In the genomic region with DNA sequence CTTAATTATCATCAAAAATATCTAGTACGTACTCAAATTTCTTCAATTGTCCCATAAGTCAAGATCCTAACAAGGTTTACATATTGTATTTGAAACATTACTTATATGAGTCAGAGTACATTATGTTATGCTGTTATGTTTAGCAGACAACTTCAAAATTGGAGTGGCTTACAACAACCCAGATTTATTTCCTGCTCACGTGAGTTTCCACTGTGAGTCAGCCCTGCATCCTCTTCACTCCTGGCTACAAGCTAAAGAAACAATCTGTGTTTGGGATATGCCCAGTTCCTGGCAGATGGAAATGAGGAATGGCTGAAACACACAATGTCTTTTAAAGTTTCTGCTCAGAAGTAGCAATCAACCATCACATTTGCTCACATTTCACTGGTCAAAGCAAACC, we compare ENCODE assay signal across 13 cellular contexts. TPM values are rescaled to one million over a fixed set of nuclear protein-coding genes. Genes with fewer than 3 reads are reported as not detected.
A peak's percentile ranks its signal among the peaks of the same experiment; 100 is the strongest.
DNase-seq lines count a peak whose midpoint lies in the region; ATAC-seq and TF ChIP-seq lines count a peak whose summit lies in the region.
"Had no signal": no experiment of that assay in that cellular context is flagged by ENCODE, and none has a peak within 500 bp of the region (broad histone marks: within the 10 kb centered on the region; RNA-seq: fewer than 3 reads in every experiment).

No MANE protein-coding gene starts in this region.

- H3K4me2 ChIP-seq in mesenchymal stem cell (ENCODE audit: low read length, poor library complexity, severe bottlenecking) = no peak overlapping the region

- peak overlapping the region; percentile 8 for H3K9ac ChIP-seq in mesenchymal stem cell (ENCODE audit: low read length)

- no peak overlapping the region for H3K4ac ChIP-seq in mesenchymal stem cell (ENCODE audit: low read depth in 1 of 2, low read length in 2 of 2)

- H3K27me3 ChIP-seq in MG63 = no peaks in the 10 kb centered on the region
- H3K27me3 ChIP-seq in mesenchymal stem cell (ENCODE audit: control insufficient read depth in 1 of 2, insufficient read depth in 1 of 2, low read length in 2 of 2) = no peaks in the 10 kb centered on the region
- H3K27me3 ChIP-seq in ascending aorta = no peaks in the 10 kb centered on the region

- 0% methylated on average over 1 of the region's 2 CpGs for WGBS in mesenchymal stem cell

- DNase-seq in AG09319 (ENCODE audit: extremely low read depth, low read depth) (peak; percentile 87), MG63 (peak; percentile 80), epithelial cell of prostate (ENCODE audit: low read depth, low spot score) (peak; percentile 27), mesenchymal stem cell (peak; percentile 95), ascending aorta (ENCODE audit: low spot score in 2 of 2) (no peak), GM10266 (ENCODE audit: extremely low spot score) (no peak)
- DNase-seq in activated CD4-positive, alpha-beta T cell treated with anti-CD3 and anti-CD28 coated beads, Interleukin-2, amount 50 U/mL, for 48 hours = no peak
- DNase-seq: activated T-cell treated with anti-CD3 and anti-CD28 coated beads, Interleukin-2, amount 50 U/mL, for 72 hours; CD8-positive, alpha-beta memory T cell; H7; NCI-H2107 had no signal

- H3K9me3 ChIP-seq in MG63 (no peaks in the 10 kb centered on the region), mesenchymal stem cell (ENCODE audit: control insufficient read depth, low read length) (no peaks in the 10 kb centered on the region), ascending aorta (no peaks in the 10 kb centered on the region)

- H3K79me1 ChIP-seq in mesenchymal stem cell (replicated peaks; ENCODE audit: low read length, poor library complexity, severe bottlenecking) = no peaks in the 10 kb centered on the region

- H3K23ac ChIP-seq in mesenchymal stem cell (ENCODE audit: low read length in 2 of 2) = no peak overlapping the region

- H4K91ac ChIP-seq in mesenchymal stem cell (ENCODE audit: low read length) = no peak overlapping the region

- no peak overlapping the region for H3K4me3 ChIP-seq in MG63
- H3K4me3 ChIP-seq in mesenchymal stem cell (ENCODE audit: insufficient read depth in 1 of 2, low read depth in 1 of 2, low read length in 2 of 2) = no peak overlapping the region
- no peak overlapping the region for H3K4me3 ChIP-seq in ascending aorta

- H2BK15ac ChIP-seq in mesenchymal stem cell (ENCODE audit: low read depth, poor library complexity, severe bottlenecking) = no peak overlapping the region

- no peak overlapping the region for H3K27ac ChIP-seq in epithelial cell of prostate
- peak overlapping the region; percentile 11 for H3K27ac ChIP-seq in mesenchymal stem cell (ENCODE audit: low read length, poor library complexity, severe bottlenecking)
- no peak overlapping the region for H3K27ac ChIP-seq in ascending aorta

- no peak overlapping the region for H2AFZ ChIP-seq in mesenchymal stem cell (ENCODE audit: low read depth, low read length)

- ATAC-seq in GM21515 (IDR thresholded peaks at IDR 0.05; ENCODE audit: unreplicated experiment) = no peak
- ATAC-seq: activated T-cell treated with anti-CD3 and anti-CD28 coated beads, Interleukin-2, amount 50 U/mL, for 72 hours; natural killer cell treated with Interleukin-12 subunit alpha and Interleukin-12 subunit beta and Interleukin-15 and Interleukin-18, amount 100 ng/mL, for 72 hours had no signal

- peak overlapping the region in 1 of 2 experiments; percentile 63 for H2BK12ac ChIP-seq in mesenchymal stem cell (ENCODE audit: low read length in 2 of 2)

- H2BK120ac ChIP-seq in mesenchymal stem cell (ENCODE audit: low read depth, low read length) = no peak overlapping the region

- no peak overlapping the region for H2BK5ac ChIP-seq in mesenchymal stem cell (ENCODE audit: low read depth, low read length, poor library complexity, severe bottlenecking)

- H3K4me1 ChIP-seq in mesenchymal stem cell (ENCODE audit: control insufficient read depth, insufficient read depth, low read depth, low read length) (no peaks in the 10 kb centered on the region), ascending aorta (no peaks in the 10 kb centered on the region)

- TF ChIP-seq CTCF in AG09319 (IDR thresholded peaks at IDR 0.05; ENCODE audit: low read depth, low read length) = no peak
- no peak for TF ChIP-seq CTCF in ascending aorta (IDR thresholded peaks at IDR 0.05)
- TF ChIP-seq CTCF in GM10266 (IDR thresholded peaks at IDR 0.05; ENCODE audit: control insufficient read depth, insufficient read depth, low read depth, missing control alignments) = no peak

- H3K36me3 ChIP-seq in MG63 = no peaks in the 10 kb centered on the region
- no peaks in the 10 kb centered on the region for H3K36me3 ChIP-seq in mesenchymal stem cell (ENCODE audit: control insufficient read depth in 1 of 2, insufficient read depth in 2 of 2, low read depth in 1 of 2, low read length in 2 of 2)
- no peaks in the 10 kb centered on the region for H3K36me3 ChIP-seq in ascending aorta

- intact Hi-C loops in ascending aorta (cut with DNase I) = no loop called here

- no peak overlapping the region for H3K14ac ChIP-seq in mesenchymal stem cell (ENCODE audit: low read length in 2 of 2)

- H2AK5ac ChIP-seq in mesenchymal stem cell (ENCODE audit: low read length, severe bottlenecking) = no peak overlapping the region

- peak overlapping the region; percentile 42 for H4K8ac ChIP-seq in mesenchymal stem cell (ENCODE audit: low read length)

- no peak overlapping the region for H3K18ac ChIP-seq in mesenchymal stem cell (ENCODE audit: low read depth in 1 of 2, low read length in 2 of 2)

RNA-seq across cellular contexts. Expression of a gene that starts 31.5 kb away (rescaled TPM):
- total RNA-seq in MG63 (2014; rRNA removed; shearing (Covaris generic); ENCODE audit: low replicate concordance) = 8.8 and 13.3 TPM in 2 replicates
- 28.5 TPM for polyA plus RNA-seq in mesenchymal stem cell (2013, experiment 1 of 2)
- 26.8 TPM for polyA plus RNA-seq in mesenchymal stem cell (2013, experiment 2 of 2)
- total RNA-seq in ascending aorta = 45.4 TPM

Comparison
In these comparisons a context has a peak if more than half of its experiments do, and no peak if none do; other contexts are left out.
1. DNase-seq: peak in AG09319 (single experiment), MG63 (single experiment), epithelial cell of prostate (single experiment) and mesenchymal stem cell (single experiment); none in activated CD4-positive, alpha-beta T cell treated with anti-CD3 and anti-CD28 coated beads, Interleukin-2, amount 50 U/mL, for 48 hours (0 of 2), ascending aorta (0 of 2) and GM10266 (single experiment).